ENCODE assay signal across 18 cellular contexts in the genomic region with DNA sequence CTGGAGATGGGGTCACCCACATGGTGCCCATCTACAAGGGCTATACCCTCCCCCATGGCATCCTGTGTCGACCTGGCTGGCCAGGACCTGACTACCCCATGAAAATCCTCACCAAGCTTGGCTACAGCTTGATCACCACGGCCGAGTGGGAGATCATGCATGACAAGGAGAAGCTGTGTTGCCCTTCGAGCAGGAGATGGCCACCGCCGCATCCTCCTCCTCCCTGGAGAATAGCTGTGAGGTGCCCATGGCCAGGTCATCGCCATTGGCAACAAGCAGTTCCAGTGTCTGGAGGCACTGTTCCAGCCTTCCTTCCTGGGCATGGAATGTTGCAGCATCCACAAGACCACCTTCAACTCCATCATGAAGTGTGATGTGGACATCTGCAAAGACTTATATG.
"Had no signal": no experiment of that assay in that cellular context is flagged by ENCODE, and none has a peak within 500 bp of the region (broad histone marks: within the 10 kb centered on the region; RNA-seq: fewer than 3 reads in every experiment).

No MANE protein-coding gene starts in this region.

- H3K9me3 ChIP-seq: MG63, SK-N-SH had no signal

- H3K4me2 ChIP-seq: SK-N-SH had no signal

- H3K27ac ChIP-seq: RWPE1 had no signal

- H3K4me3 ChIP-seq: MG63 had no signal

- H3K36me3 ChIP-seq: MG63 had no signal

- H3K27me3 ChIP-seq: MG63 had no signal

- DNase-seq: Karpas-422, KG1, MG63, NCI-H1092, NCI-H1105 treated with DMSO at 0.1 percent for 48 hours, NCI-H1417 treated with DMSO at 0.1 percent for 48 hours, NCI-H146, NCI-H1694 treated with DMSO at 0.1 percent for 48 hours, NCI-H1930, NCI-H2081, NCI-H2107, NCI-H2227 treated with DMSO at 0.1 percent for 48 hours, NCI-H524, NCI-H69, NCI-H774, SHP77, SK-N-SH had no signal
